ENCODE assay signal across 9 cellular contexts in genomic region chr2:86249843-86250402, GRCh38. TPM values are rescaled to one million over a fixed set of nuclear protein-coding genes. Genes with fewer than 3 reads are reported as not detected.
DNase-seq lines count a peak whose midpoint lies in the region; ATAC-seq lines count a peak whose summit lies in the region.
"Had no signal": no experiment of that assay in that cellular context is flagged by ENCODE, and none has a peak within 500 bp of the region (broad histone marks: within the 10 kb centered on the region; RNA-seq: fewer than 3 reads in every experiment).

No MANE protein-coding gene starts in this region.

- peak; percentile 87 for ATAC-seq in GM19351 (IDR thresholded peaks at IDR 0.05; ENCODE audit: unreplicated experiment)

- peak; percentile 63 for DNase-seq in COR-L47 (lab: John Stamatoyannopoulos, UW)
- peak; percentile 83 for DNase-seq in NCI-H146 (lab: John Stamatoyannopoulos, UW)
- DNase-seq in fibroblast of peridontal ligament (ENCODE audit: extremely low read depth): peak; percentile 19
- no peak for DNase-seq in stimulated activated CD4-positive, alpha-beta T cell treated with anti-CD3 and anti-CD28 coated beads, Interleukin-2, amount 100 ng/mL, for 24 hours
- DNase-seq in H4 (ENCODE audit: low spot score): no peak
- DNase-seq in central memory CD4-positive, alpha-beta T cell: no peak
- no peak for DNase-seq in A172 (ENCODE audit: low spot score)
- DNase-seq: activated naive CD8-positive, alpha-beta T cell treated with anti-CD3 and anti-CD28 coated beads, Interleukin-2, amount 10 ng/mL, durations not matched to agents 7 days and 5 days had no signal

RNA-seq across cellular contexts. Expression of gene MRPL35, which starts 50.7 kb away (rescaled TPM):
- total RNA-seq in H4 (2014; rRNA removed; shearing (Covaris generic)): 86.1 and 92.3 TPM in 2 replicates
- total RNA-seq in A172 (2014; rRNA removed; shearing (Covaris generic)): 69.8 and 74.0 TPM in 2 replicates

RNA-seq across cellular contexts. Expression of gene IMMT, which starts 54.7 kb away (rescaled TPM):
- total RNA-seq in H4 (2014; rRNA removed; shearing (Covaris generic)): 57.9 and 77.3 TPM in 2 replicates
- 83.8 and 92.7 TPM in 2 replicates for total RNA-seq in A172 (2014; rRNA removed; shearing (Covaris generic))

Comparison
In these comparisons a context has a peak if more than half of its experiments do, and no peak if none do; other contexts are left out.
1. DNase-seq: peak in COR-L47 (single experiment), NCI-H146 (single experiment) and fibroblast of peridontal ligament (single experiment); none in stimulated activated CD4-positive, alpha-beta T cell treated with anti-CD3 and anti-CD28 coated beads, Interleukin-2, amount 100 ng/mL, for 24 hours (0 of 2), H4 (single experiment), central memory CD4-positive, alpha-beta T cell (single experiment) and A172 (single experiment).